1 cellular context compared by ENCODE assay signal in genomic region chr20:45358282-45359068, GRCh38.
TF ChIP-seq lines count a peak whose summit lies in the region.

No MANE protein-coding gene starts in this region.

TF ChIP-seq in IMR-90, 13 proteins besides CTCF, POLR2A, EP300 and RAD21:
- peak; percentile 92 for TF ChIP-seq MXI1 (IDR thresholded peaks at IDR 0.05; ENCODE audit: borderline replicate concordance, low read depth, low read length)
- TF ChIP-seq FOS (IDR thresholded peaks at IDR 0.05; ENCODE audit: low read depth, low read length), result no peak
- no peak for TF ChIP-seq SMC3 (IDR thresholded peaks at IDR 0.05; ENCODE audit: low read depth, low read length)
- TF ChIP-seq NFE2L2 (IDR thresholded peaks at IDR 0.05; ENCODE audit: low read depth, low read length), result no peak
- no peak for TF ChIP-seq CHD1 (IDR thresholded peaks at IDR 0.05; ENCODE audit: low read depth, low read length)
- peak; percentile 59; the same call in 1 of the 2 replicates for TF ChIP-seq BHLHE40 (IDR thresholded peaks at IDR 0.05; ENCODE audit: low read depth, low read length)
- peak; percentile 85 for TF ChIP-seq CEBPB (IDR thresholded peaks at IDR 0.05; ENCODE audit: low read depth, low read length)
- TF ChIP-seq RFX5 (IDR thresholded peaks at IDR 0.05; ENCODE audit: low read depth, low read length), result no peak
- no peak for TF ChIP-seq ELK1 (IDR thresholded peaks at IDR 0.05; ENCODE audit: borderline replicate concordance, low read depth, low read length)
- TF ChIP-seq USF2 (IDR thresholded peaks at IDR 0.05; ENCODE audit: low read depth, low read length), result peak; percentile 75
- TF ChIP-seq MAFK (IDR thresholded peaks at IDR 0.05; ENCODE audit: low read depth, low read length), result no peak
- peak; percentile 6 for TF ChIP-seq RCOR1 (IDR thresholded peaks at IDR 0.05; ENCODE audit: insufficient replicate concordance, low read length)
- peak; percentile 22; the same call in 1 of the 2 replicates for TF ChIP-seq MAZ (IDR thresholded peaks at IDR 0.05; ENCODE audit: borderline replicate concordance, low read depth, low read length)
TF ChIP-seq in IMR-90: peak in this region for 6.
